8 cellular contexts compared by ENCODE assay signal in genomic region chr4:169619518-169619957, GRCh38. TPM values are rescaled to one million over a fixed set of nuclear protein-coding genes. Genes with fewer than 3 reads are reported as not detected.
DNase-seq lines count a peak whose midpoint lies in the region; ATAC-seq, FAIRE-seq and TF ChIP-seq lines count a peak whose summit lies in the region.

No MANE protein-coding gene starts in this region.

- no peaks in the 10 kb centered on the region for H3K9me3 Mint-ChIP-seq in activated T-helper 1 cell treated with anti-CD3 and anti-CD28 coated beads, Interleukin-12 subunit alpha, Interleukin-12 subunit beta, Interleukin-2, Interleukin-4 antibody, amounts not matched to agents 30 ng/mL and 10 ng/mL and 1 ng/mL, durations not matched to agents 14 hours and 24 hours and 36 hours
- H3K9me3 Mint-ChIP-seq in nephron = no peaks in the 10 kb centered on the region

- TF ChIP-seq CTCF in PC-3 (conservative IDR thresholded peaks at IDR 0.05; ENCODE audit: low read depth, low read length) = peak; percentile 48; the same call in 1 of the 2 replicates
- TF ChIP-seq CTCF in fibroblast of pulmonary artery (IDR thresholded peaks at IDR 0.05; ENCODE audit: low read length, missing control alignments) = peak; percentile 64
- TF ChIP-seq CTCF in nephron (IDR thresholded peaks at IDR 0.05; ENCODE audit: unreplicated experiment in 3 of 3) = peak; percentile 60 to 64 (median 61)

- H3F3A ChIP-seq in PC-3 (ENCODE audit: low read length, unreplicated experiment) = no peaks in the 10 kb centered on the region

- H3K27ac Mint-ChIP-seq in activated T-helper 1 cell treated with anti-CD3 and anti-CD28 coated beads, Interleukin-12 subunit alpha, Interleukin-12 subunit beta, Interleukin-2, Interleukin-4 antibody, amounts not matched to agents 30 ng/mL and 10 ng/mL and 1 ng/mL, durations not matched to agents 14 hours and 24 hours and 36 hours = peak overlapping the region; percentile 98
- peak overlapping the region; percentile 97 to 99 (median 98) for H3K27ac Mint-ChIP-seq in nephron

- no peaks in the 10 kb centered on the region for H3K9me3 ChIP-seq in PC-3 (ENCODE audit: low read length)

- TSS peak; percentile 90 for BruUV-seq in PC-3 (replicated peaks; lab: Mats Ljungman, UMichigan)

- H3K36me3 ChIP-seq in PC-3 (ENCODE audit: low read depth, low read length) = no peaks in the 10 kb centered on the region

- H3K4me3 Mint-ChIP-seq in activated T-helper 1 cell treated with anti-CD3 and anti-CD28 coated beads, Interleukin-12 subunit alpha, Interleukin-12 subunit beta, Interleukin-2, Interleukin-4 antibody, amounts not matched to agents 30 ng/mL and 10 ng/mL and 1 ng/mL, durations not matched to agents 14 hours and 24 hours and 36 hours = peak overlapping the region; percentile 94
- H3K4me3 Mint-ChIP-seq in nephron = peak overlapping the region; percentile 91 to 99 (median 98)

- peak overlapping the region; percentile 80 for H2AFZ ChIP-seq in PC-3 (ENCODE audit: low read length)

- H3K4me2 ChIP-seq in PC-3 (ENCODE audit: low read length) = peak overlapping the region; percentile 89

- CTCF ChIA-PET in PC-3 (lab: Charles Lee) = interaction anchor here (1.0 kb wide), 1 partner anchor 40 kb away, joined by 3 read pairs; no protein-coding TSS in a partner anchor

- H3K9me2 ChIP-seq in PC-3 (replicated peaks; ENCODE audit: low read length) = no peaks in the 10 kb centered on the region

- H3K79me2 ChIP-seq in PC-3 (ENCODE audit: low read length) = peaks cover 41% of the 10 kb centered on the region

- peaks cover 1% of the 10 kb centered on the region for H3K36me3 Mint-ChIP-seq in activated T-helper 1 cell treated with anti-CD3 and anti-CD28 coated beads, Interleukin-12 subunit alpha, Interleukin-12 subunit beta, Interleukin-2, Interleukin-4 antibody, amounts not matched to agents 30 ng/mL and 10 ng/mL and 1 ng/mL, durations not matched to agents 14 hours and 24 hours and 36 hours (ENCODE audit: low read depth)
- H3K36me3 Mint-ChIP-seq in nephron (ENCODE audit: low read depth) = no peaks in the 10 kb centered on the region

- intact Hi-C loops in PC-3 (cut with micrococcal nuclease) = no loop called here
- intact Hi-C loops in activated T-helper 1 cell treated with anti-CD3 and anti-CD28 coated beads, Interleukin-12 subunit alpha, Interleukin-12 subunit beta, Interleukin-2, Interleukin-4 antibody, amounts not matched to agents 30 ng/mL and 10 ng/mL and 1 ng/mL, durations not matched to agents 14 hours and 24 hours and 36 hours (cut with micrococcal nuclease) = loop anchor here (5.0 to 10.0 kb wide), 3 partner anchors 368 to 1305 kb away; partner anchors contain the start of gene DDX60

- H3K27me3 ChIP-seq in PC-3 (ENCODE audit: low read length) = no peaks in the 10 kb centered on the region

- peak overlapping the region; percentile 69 for H3K27ac ChIP-seq in PC-3 (ENCODE audit: low read length)

- POLR2A ChIA-PET in PC-3 (lab: Charles Lee; ENCODE audit: unreplicated experiment) = interaction anchor here (0.6 kb wide), 1 partner anchor 1010 kb away, joined by 3 read pairs; no protein-coding TSS in a partner anchor

- in situ Hi-C loops in Caki2 (cut with HindIII; ENCODE audit: low pct_unique_long_range_greater_than_20kb, low sequenced_read_pairs) = no loop called here

- H3K4me1 ChIP-seq in PC-3 (ENCODE audit: insufficient read depth, low read length) = peaks cover 19% of the 10 kb centered on the region

- DNase-seq in Caki2 (ENCODE audit: low read depth) (peak; percentile 53), PC-3 (peak; percentile 72), fibroblast of pulmonary artery (ENCODE audit: low read depth) (peak; percentile 66), frontal cortex (ENCODE audit: low spot score in 2 of 2) (no peak)
- peak; percentile 35 for DNase-seq in activated T-helper 1 cell treated with anti-CD3 and anti-CD28 coated beads, Interleukin-12 subunit alpha, Interleukin-12 subunit beta, Interleukin-2, Interleukin-4 antibody, amounts not matched to agents 30 ng/mL and 10 ng/mL and 1 ng/mL, durations not matched to agents 14 hours and 24 hours and 36 hours (ENCODE audit: low spot score)

- no peaks in the 10 kb centered on the region for H4K20me1 ChIP-seq in PC-3 (ENCODE audit: low read length)

- peak overlapping the region; percentile 92 for H3K9ac ChIP-seq in PC-3 (ENCODE audit: low read length)

- H3K4me3 ChIP-seq in PC-3 (ENCODE audit: low read length) = peak overlapping the region; percentile 92
- H3K4me3 ChIP-seq in fibroblast of pulmonary artery (replicated peaks; ENCODE audit: low read depth, low read length) = peak overlapping the region; percentile 95

- no peaks in the 10 kb centered on the region for H3K27me3 Mint-ChIP-seq in activated T-helper 1 cell treated with anti-CD3 and anti-CD28 coated beads, Interleukin-12 subunit alpha, Interleukin-12 subunit beta, Interleukin-2, Interleukin-4 antibody, amounts not matched to agents 30 ng/mL and 10 ng/mL and 1 ng/mL, durations not matched to agents 14 hours and 24 hours and 36 hours (ENCODE audit: insufficient read depth)
- H3K27me3 Mint-ChIP-seq in nephron (ENCODE audit: low read depth) = no peaks in the 10 kb centered on the region

- no peak for FAIRE-seq in frontal cortex (lab: Jason Lieb, UNC)

- peak; percentile 23 for ATAC-seq in GM19463 (IDR thresholded peaks at IDR 0.05; ENCODE audit: unreplicated experiment)
- peak; percentile 36 for ATAC-seq in HG03521 (IDR thresholded peaks at IDR 0.05; ENCODE audit: unreplicated experiment)
- peak; percentile 50 for ATAC-seq in PC-3

- H3K4me1 Mint-ChIP-seq in activated T-helper 1 cell treated with anti-CD3 and anti-CD28 coated beads, Interleukin-12 subunit alpha, Interleukin-12 subunit beta, Interleukin-2, Interleukin-4 antibody, amounts not matched to agents 30 ng/mL and 10 ng/mL and 1 ng/mL, durations not matched to agents 14 hours and 24 hours and 36 hours (ENCODE audit: low read depth) = peaks cover 64% of the 10 kb centered on the region
- H3K4me1 Mint-ChIP-seq in nephron = peaks cover 23% of the 10 kb centered on the region

RNA-seq across cellular contexts. Expression of gene CLCN3, which starts 0.8 kb away (rescaled TPM):
- total RNA-seq in Caki2 (2014; rRNA removed; shearing (Covaris generic); ENCODE audit: low replicate concordance) = 18.1 and 20.4 TPM in 2 replicates
- total RNA-seq in PC-3 (2014; rRNA removed) (13.2 and 16.9 TPM in 2 replicates), frontal cortex (92.9 TPM)
- total RNA-seq in activated T-helper 1 cell treated with anti-CD3 and anti-CD28 coated beads, Interleukin-12 subunit alpha, Interleukin-12 subunit beta, Interleukin-2, Interleukin-4 antibody, amounts not matched to agents 30 ng/mL and 10 ng/mL and 1 ng/mL, durations not matched to agents 14 hours and 24 hours and 36 hours = 29.4 and 30.2 TPM in 2 replicates

RNA-seq across cellular contexts. Expression of gene NEK1, which starts 7.2 kb away (rescaled TPM):
- total RNA-seq in Caki2 (2014; rRNA removed; shearing (Covaris generic); ENCODE audit: low replicate concordance) = 2.7 and 6.5 TPM in 2 replicates
- total RNA-seq in PC-3 (2014; rRNA removed) = 3.6 and 4.3 TPM in 2 replicates
- total RNA-seq in activated T-helper 1 cell treated with anti-CD3 and anti-CD28 coated beads, Interleukin-12 subunit alpha, Interleukin-12 subunit beta, Interleukin-2, Interleukin-4 antibody, amounts not matched to agents 30 ng/mL and 10 ng/mL and 1 ng/mL, durations not matched to agents 14 hours and 24 hours and 36 hours = 9.1 and 11.6 TPM in 2 replicates
- 28.1 TPM for total RNA-seq in frontal cortex

Comparison
In these comparisons a context has a peak if more than half of its experiments do, and no peak if none do; other contexts are left out.
1. DNase-seq: peak in Caki2 (single experiment), PC-3 (single experiment), activated T-helper 1 cell treated with anti-CD3 and anti-CD28 coated beads, Interleukin-12 subunit alpha, Interleukin-12 subunit beta, Interleukin-2, Interleukin-4 antibody, amounts not matched to agents 30 ng/mL and 10 ng/mL and 1 ng/mL, durations not matched to agents 14 hours and 24 hours and 36 hours (single experiment) and fibroblast of pulmonary artery (single experiment); none in frontal cortex (0 of 2).
2. Peak in every context shown above with its lines, with median percentiles within 50 percentile points of each other: ATAC-seq and CTCF ChIP-seq.